8 cellular contexts compared by ENCODE assay signal in genomic region chr16:66947302-66948033, GRCh38. TPM values are rescaled to one million over a fixed set of nuclear protein-coding genes. Genes with fewer than 3 reads are reported as not detected.
A peak's percentile ranks its signal among the peaks of the same experiment; 100 is the strongest.
DNase-seq lines count a peak whose midpoint lies in the region; ATAC-seq and TF ChIP-seq lines count a peak whose summit lies in the region.

No MANE protein-coding gene starts in this region.

- WGBS in endodermal cell (ENCODE audit: insufficient coverage in 1 of 2, insufficient read length in 1 of 2), 2 experiments: 62 to 78% methylated on average over 7 to 16 of the region's 22 CpGs

- H3K9me3 Mint-ChIP-seq in endodermal cell: peaks cover 11% of the 10 kb centered on the region

- peaks cover 13% of the 10 kb centered on the region for H3K27me3 Mint-ChIP-seq in endodermal cell (ENCODE audit: insufficient read depth)

- H3K4me1 ChIP-seq in endodermal cell (ENCODE audit: control insufficient read depth, insufficient read depth, low read length): no peaks in the 10 kb centered on the region

- POLR2A ChIA-PET in AG04450 (lab: Yijun Ruan, JAX): interaction anchor here (0.7 kb wide), 1 partner anchor 227 kb away, joined by 3 read pairs; no protein-coding TSS in a partner anchor

- no peak overlapping the region for H3K27ac Mint-ChIP-seq in endodermal cell

- H3K27ac ChIP-seq in AG04450 (ENCODE audit: low read depth, low read length) (no peak overlapping the region), endodermal cell (ENCODE audit: low read depth, low read length) (no peak overlapping the region)

- no peaks in the 10 kb centered on the region for H3K4me1 Mint-ChIP-seq in endodermal cell

- H3K4me3 Mint-ChIP-seq in endodermal cell: no peak overlapping the region

- DNase-seq in AG04450 (ENCODE audit: low read depth, low spot score) (peak; percentile 63), NOMO-1 (lab: John Stamatoyannopoulos, UW; ENCODE audit: unreplicated experiment in 2 of 2) (peak; percentile 47 to 82), endodermal cell (peak; percentile 95), midbrain (lab: John Stamatoyannopoulos, UW) (peak; percentile 89)
- peak; percentile 65 to 69 for DNase-seq in activated CD8-positive, alpha-beta memory T cell treated with anti-CD3 and anti-CD28 coated beads for 4 hours (ENCODE audit: low read depth in 2 of 2)
- DNase-seq in stimulated activated CD8-positive, alpha-beta memory T cell treated with anti-CD3 and anti-CD28 coated beads, Interleukin-15, amount 100 ng/mL, for 24 hours (ENCODE audit: low read depth): peak; percentile 59

- H3K27me3 ChIP-seq in AG04450 (ENCODE audit: control insufficient read depth, insufficient read depth, low read length) (peaks cover 17% of the 10 kb centered on the region), endodermal cell (ENCODE audit: control insufficient read depth, insufficient read depth, low read length, poor library complexity, severe bottlenecking) (peaks cover 33% of the 10 kb centered on the region)

- ATAC-seq in GM18861 (IDR thresholded peaks at IDR 0.05; ENCODE audit: unreplicated experiment) (peak; percentile 57), HG03565 (IDR thresholded peaks at IDR 0.05; ENCODE audit: unreplicated experiment) (peak; percentile 66)

- H3K9me3 ChIP-seq in AG04450 (ENCODE audit: control insufficient read depth, insufficient read depth, low read length) (peaks cover 5% of the 10 kb centered on the region; the same call in 1 of the 2 replicates), endodermal cell (ENCODE audit: control insufficient read depth, low read length) (peaks cover 14% of the 10 kb centered on the region)

- H3K9ac ChIP-seq in endodermal cell (ENCODE audit: extremely low read depth, low read length, poor library complexity, severe bottlenecking): no peak overlapping the region

- TF ChIP-seq CTCF in AG04450 (IDR thresholded peaks at IDR 0.05; ENCODE audit: low read depth, low read length) (peak; percentile 88), endodermal cell (conservative IDR thresholded peaks at IDR 0.05) (peak; percentile 93)

- CTCF ChIA-PET in AG04450 (lab: Charles Lee): interaction anchor here (0.7 to 2.8 kb wide), 5 partner anchors 11 to 237 kb away, joined by 3 to 13 read pairs (median 4); no protein-coding TSS in a partner anchor

- H3K4me3 ChIP-seq in AG04450 (ENCODE audit: low read depth, low read length): peak overlapping the region; percentile 60
- no peak overlapping the region for H3K4me3 ChIP-seq in endodermal cell (ENCODE audit: low read length)

- peaks cover 13% of the 10 kb centered on the region for H3K36me3 Mint-ChIP-seq in endodermal cell (ENCODE audit: low read depth)

- peaks cover 1% of the 10 kb centered on the region for H3K36me3 ChIP-seq in endodermal cell (ENCODE audit: control insufficient read depth, insufficient read depth, low read length)

RNA-seq across cellular contexts. Expression of gene CES2, which starts 12.2 kb away (rescaled TPM):
- polyA plus RNA-seq in AG04450 (2011; rRNA removed): 20.7 and 24.9 TPM in 2 replicates
- polyA minus RNA-seq in AG04450 (2011; rRNA and poly(A)+ RNA removed): 20.5 and 27.5 TPM in 2 replicates
- total RNA-seq in endodermal cell: 10 to 100 TPM; 28.7 to 36.8 TPM
- polyA plus RNA-seq in endodermal cell (2013, experiment 1 of 2): 24.1 TPM
- polyA plus RNA-seq in endodermal cell (2013, experiment 2 of 2): 20.5 TPM

RNA-seq across cellular contexts. Expression of gene CIAO2B, which starts 13.3 kb away (rescaled TPM):
- 131 and 166 TPM in 2 replicates for polyA plus RNA-seq in AG04450 (2011; rRNA removed)
- polyA minus RNA-seq in AG04450 (2011; rRNA and poly(A)+ RNA removed): 118 and 145 TPM in 2 replicates
- total RNA-seq in endodermal cell: 10 to 100 TPM; 70.2 to 87.7 TPM
- 99.2 TPM for polyA plus RNA-seq in endodermal cell (2013, experiment 1 of 2)
- 88.5 TPM for polyA plus RNA-seq in endodermal cell (2013, experiment 2 of 2)

RNA-seq across cellular contexts. Expression of gene CES3, which starts 13.6 kb away (rescaled TPM):
- polyA plus RNA-seq in AG04450 (2011; rRNA removed): 0.06 and 0.12 TPM in 2 replicates
- polyA minus RNA-seq in AG04450 (2011; rRNA and poly(A)+ RNA removed): 0.05 TPM in 1 of 2 replicates, not detected in the other
- 1 to 10 TPM; 2.7 to 3.8 TPM for total RNA-seq in endodermal cell
- 6.9 TPM for polyA plus RNA-seq in endodermal cell (2013, experiment 1 of 2)
- polyA plus RNA-seq in endodermal cell (2013, experiment 2 of 2): 3.8 TPM

RNA-seq across cellular contexts. Expression of gene RRAD, which starts 22.1 kb away (rescaled TPM):
- 1.9 and 2.7 TPM in 2 replicates for polyA plus RNA-seq in AG04450 (2011; rRNA removed)
- 0.65 and 1.1 TPM in 2 replicates for polyA minus RNA-seq in AG04450 (2011; rRNA and poly(A)+ RNA removed)
- total RNA-seq in endodermal cell: under 1 TPM in 1 of 2 donors, not detected in 1; 0.55 TPM
- polyA plus RNA-seq in endodermal cell (2013, experiment 1 of 2): 0.53 TPM
- 0.46 TPM for polyA plus RNA-seq in endodermal cell (2013, experiment 2 of 2)

RNA-seq across cellular contexts. Expression of gene CDH16, which starts 28.8 kb away (rescaled TPM):
- not detected in 2 replicates for polyA plus RNA-seq in AG04450 (2011; rRNA removed)
- polyA minus RNA-seq in AG04450 (2011; rRNA and poly(A)+ RNA removed): not detected in 2 replicates
- total RNA-seq in endodermal cell: not detected
- not detected for polyA plus RNA-seq in endodermal cell (2013, experiment 1 of 2)
- polyA plus RNA-seq in endodermal cell (2013, experiment 2 of 2): not detected
